In genomic region chr12:108855284-108856169, GRCh38 we compare ENCODE assay signal across 1 cellular context.
A peak's percentile ranks its signal among the peaks of the same experiment; 100 is the strongest.
TF ChIP-seq lines count a peak whose summit lies in the region.

No MANE protein-coding gene starts in this region.

TF ChIP-seq in K562, 482 proteins besides CTCF, POLR2A, EP300 and RAD21 (continued from another document and continues in another):
- TF ChIP-seq ETV5 (CRISPR knock-in tag; IDR thresholded peaks at IDR 0.05; ENCODE audit: low read depth): peak; percentile 96
- no peak for TF ChIP-seq ZNF347 (CRISPR knock-in tag; IDR thresholded peaks at IDR 0.05; ENCODE audit: low read depth)
- TF ChIP-seq BDP1 (IDR thresholded peaks at IDR 0.05; ENCODE audit: insufficient read depth, insufficient read length): no peak
- TF ChIP-seq ELF2 (CRISPR knock-in tag; IDR thresholded peaks at IDR 0.05): no peak
- peak; percentile 95 for TF ChIP-seq SMARCA4 (IDR thresholded peaks at IDR 0.05)
- TF ChIP-seq ZBTB7A (IDR thresholded peaks at IDR 0.05; ENCODE audit: borderline replicate concordance, control insufficient read depth, low read depth, low read length): peak; percentile 83
- TF ChIP-seq KLF6 (CRISPR knock-in tag; IDR thresholded peaks at IDR 0.05; ENCODE audit: borderline replicate concordance): no peak
- TF ChIP-seq RAD51 (IDR thresholded peaks at IDR 0.05; ENCODE audit: borderline replicate concordance, low read depth): peak; percentile 32; the same call in 1 of the 2 replicates
- no peak for TF ChIP-seq ZBTB9 (CRISPR knock-in tag; IDR thresholded peaks at IDR 0.05)
- TF ChIP-seq HES1 (IDR thresholded peaks at IDR 0.05; ENCODE audit: low read depth): peak; percentile 79
- TF ChIP-seq ATF2 (CRISPR knock-in tag; IDR thresholded peaks at IDR 0.05): no peak
- TF ChIP-seq ASH1L (IDR thresholded peaks at IDR 0.05; ENCODE audit: borderline replicate concordance, low read depth, partially characterized antibody): no peak
- TF ChIP-seq HMG20A (CRISPR knock-in tag; conservative IDR thresholded peaks at IDR 0.05): no peak
- no peak for TF ChIP-seq ZC3H8 (IDR thresholded peaks at IDR 0.05)
- no peak for TF ChIP-seq ZNF644 (tag; IDR thresholded peaks at IDR 0.05; ENCODE audit: low read depth)
- TF ChIP-seq STAT6 (CRISPR knock-in tag; IDR thresholded peaks at IDR 0.05): no peak
- no peak for TF ChIP-seq RFX1 (IDR thresholded peaks at IDR 0.05)
- no peak for TF ChIP-seq THRAP3 (IDR thresholded peaks at IDR 0.05; ENCODE audit: borderline replicate concordance)
- TF ChIP-seq MNT (conservative IDR thresholded peaks at IDR 0.05): peak in 1 of 2 experiments; percentile 62; a peak in 2 of 4 replicates
- TF ChIP-seq SMAD1 (IDR thresholded peaks at IDR 0.05; ENCODE audit: low read depth, low read length, partially characterized antibody): no peak
- peak; percentile 47; the same call in 1 of the 2 replicates for TF ChIP-seq BHLHE40 (IDR thresholded peaks at IDR 0.05; ENCODE audit: low read length)
- TF ChIP-seq KHSRP (IDR thresholded peaks at IDR 0.05): no peak
- TF ChIP-seq ZNF41 (CRISPR knock-in tag; conservative IDR thresholded peaks at IDR 0.05): no peak
- peak; percentile 86 for TF ChIP-seq CCNT2 (IDR thresholded peaks at IDR 0.05; ENCODE audit: borderline replicate concordance, extremely low read depth, insufficient read length, low read depth, low read length)
- TF ChIP-seq TOE1 (IDR thresholded peaks at IDR 0.05; ENCODE audit: borderline replicate concordance): no peak
- TF ChIP-seq TOE1 (CRISPR knock-in tag; IDR thresholded peaks at IDR 0.05; ENCODE audit: borderline replicate concordance, low read depth): no peak
- TF ChIP-seq PHTF2 (CRISPR knock-in tag; IDR thresholded peaks at IDR 0.05): no peak
- TF ChIP-seq ZNF77 (CRISPR knock-in tag; IDR thresholded peaks at IDR 0.05): no peak
- TF ChIP-seq SIN3A (IDR thresholded peaks at IDR 0.05; ENCODE audit: borderline replicate concordance in 2 of 2, control insufficient read depth in 1 of 2, low read depth in 2 of 2, low read length in 2 of 2): no peak
- no peak for TF ChIP-seq NUFIP1 (IDR thresholded peaks at IDR 0.05; ENCODE audit: partially characterized antibody)
- TF ChIP-seq ZNF23 (CRISPR knock-in tag; IDR thresholded peaks at IDR 0.05): no peak
- peak; percentile 11; the same call in 1 of the 2 replicates for TF ChIP-seq CHAMP1 (IDR thresholded peaks at IDR 0.05)
- TF ChIP-seq ZZZ3 (IDR thresholded peaks at IDR 0.05): no peak
- no peak for TF ChIP-seq FOXP4 (CRISPR knock-in tag; IDR thresholded peaks at IDR 0.05; ENCODE audit: borderline replicate concordance)
- TF ChIP-seq ZNF239 (CRISPR knock-in tag; IDR thresholded peaks at IDR 0.05): no peak; the same call in 1 of the 2 replicates
- TF ChIP-seq C11orf30 (IDR thresholded peaks at IDR 0.05; ENCODE audit: low read depth): no peak
- peak; percentile 71 for TF ChIP-seq HMGN3 (IDR thresholded peaks at IDR 0.05; ENCODE audit: borderline replicate concordance, extremely low read depth, insufficient read length, low read depth, low read length)
- no peak for TF ChIP-seq TEAD2 (tag; IDR thresholded peaks at IDR 0.05)
- TF ChIP-seq BRF1 (IDR thresholded peaks at IDR 0.05; ENCODE audit: borderline replicate concordance, extremely low read depth, insufficient read length): no peak
- no peak for TF ChIP-seq PRPF4 (IDR thresholded peaks at IDR 0.05; ENCODE audit: insufficient read depth, low read depth, low read length, poor library complexity, severe bottlenecking)
- peak; percentile 64; the same call in 1 of the 2 replicates for TF ChIP-seq DMBX1 (CRISPR knock-in tag; IDR thresholded peaks at IDR 0.05; ENCODE audit: borderline replicate concordance)
- TF ChIP-seq BRD4 (IDR thresholded peaks at IDR 0.05): no peak; the same call in 1 of the 2 replicates
- TF ChIP-seq THAP12 (CRISPR knock-in tag; IDR thresholded peaks at IDR 0.05): no peak
- TF ChIP-seq ZHX1 (conservative IDR thresholded peaks at IDR 0.05; ENCODE audit: low read length): no peak
